Comparison of ENCODE assay signal across 29 cellular contexts in genomic region chr1:218600968-218601367, GRCh38.
A peak's percentile ranks its signal among the peaks of the same experiment; 100 is the strongest.
DNase-seq lines count a peak whose midpoint lies in the region; ATAC-seq and TF ChIP-seq lines count a peak whose summit lies in the region.
"Had no signal": no experiment of that assay in that cellular context is flagged by ENCODE, and none has a peak within 500 bp of the region (broad histone marks: within the 10 kb centered on the region; RNA-seq: fewer than 3 reads in every experiment).

No MANE protein-coding gene starts in this region.

- CTCF ChIA-PET in PC-3 (lab: Charles Lee): no interaction called here

- BruUV-seq in PC-3 (replicated peaks; lab: Mats Ljungman, UMichigan): no TSS peak

- H3K36me3 ChIP-seq in PC-3 (ENCODE audit: low read depth, low read length): no peaks in the 10 kb centered on the region
- H3K36me3 ChIP-seq in trophoblast cell (ENCODE audit: control insufficient read depth in 1 of 2, insufficient read depth in 2 of 2, low read length in 2 of 2): no peaks in the 10 kb centered on the region
- H3K36me3 ChIP-seq in esophagus muscularis mucosa: no peaks in the 10 kb centered on the region
- no peaks in the 10 kb centered on the region for H3K36me3 ChIP-seq in esophagus squamous epithelium
- H3K36me3 ChIP-seq: BE2C, HAP-1, neutrophil, SJCRH30, spleen, upper lobe of right lung had no signal

- POLR2A ChIA-PET in PC-3 (lab: Charles Lee; ENCODE audit: unreplicated experiment): no interaction called here

- no peak overlapping the region for H4K12ac ChIP-seq in trophoblast cell (ENCODE audit: low read depth, low read length)

- H2BK12ac ChIP-seq in trophoblast cell (ENCODE audit: low read length): peak overlapping the region; percentile 36

- H3K18ac ChIP-seq in trophoblast cell (ENCODE audit: low read length): no peak overlapping the region

- H2BK120ac ChIP-seq in trophoblast cell (ENCODE audit: insufficient read depth, low read length, poor library complexity): peak overlapping the region; percentile 92

- no peak for TF ChIP-seq EP300 in esophagus muscularis mucosa (IDR thresholded peaks at IDR 0.05)

- H3K4me2 ChIP-seq in PC-3 (ENCODE audit: low read length) (no peak overlapping the region), trophoblast cell (ENCODE audit: low read length) (no peak overlapping the region)
- H3K4me2 ChIP-seq: PC-9 had no signal

- H3F3A ChIP-seq in PC-3 (ENCODE audit: low read length, unreplicated experiment): no peaks in the 10 kb centered on the region

- H3K79me2 ChIP-seq in PC-3 (ENCODE audit: low read length) (no peaks in the 10 kb centered on the region), trophoblast cell (ENCODE audit: control insufficient read depth, insufficient read depth, low read length, poor library complexity) (no peaks in the 10 kb centered on the region)

- H3K23ac ChIP-seq in trophoblast cell (ENCODE audit: low read length): no peak overlapping the region

- H3K4ac ChIP-seq in trophoblast cell (ENCODE audit: low read depth, low read length): no peak overlapping the region

- H3K9me2 ChIP-seq in PC-3 (replicated peaks; ENCODE audit: low read length): no peaks in the 10 kb centered on the region

- H3K9ac ChIP-seq in PC-3 (ENCODE audit: low read length) (no peak overlapping the region), trophoblast cell (ENCODE audit: low read length) (no peak overlapping the region)

- H2BK5ac ChIP-seq in trophoblast cell (ENCODE audit: low read depth, low read length, poor library complexity): peak overlapping the region; percentile 61

- H3K4me1 ChIP-seq in PC-3 (ENCODE audit: insufficient read depth, low read length) (no peaks in the 10 kb centered on the region), trophoblast cell (ENCODE audit: control insufficient read depth in 1 of 2, insufficient read depth in 2 of 2, low read length in 2 of 2) (no peaks in the 10 kb centered on the region), esophagus muscularis mucosa (no peaks in the 10 kb centered on the region), esophagus squamous epithelium (peaks cover 0 to 12% (median 0%) of the 10 kb centered on the region in 3 donors)
- H3K4me1 ChIP-seq: BE2C, Caco-2, HAP-1, SJCRH30, spleen, upper lobe of right lung had no signal

- intact Hi-C loops in PC-3 (cut with micrococcal nuclease): no loop called here
- intact Hi-C loops in esophagus muscularis mucosa (cut with DNase I): no loop called here
- intact Hi-C loops in esophagus squamous epithelium (cut with DNase I): no loop called here

- peak overlapping the region; percentile 10; the same call in 1 of the 2 replicates for H2AFZ ChIP-seq in PC-3 (ENCODE audit: low read length)
- H2AFZ ChIP-seq in trophoblast cell (ENCODE audit: insufficient read depth, low read length, poor library complexity): no peak overlapping the region
- H2AFZ ChIP-seq: PC-9 had no signal

- H3K9me3 ChIP-seq in PC-3 (ENCODE audit: low read length) (no peaks in the 10 kb centered on the region), trophoblast cell (ENCODE audit: insufficient read depth, low read depth, low read length) (no peaks in the 10 kb centered on the region), esophagus muscularis mucosa (no peaks in the 10 kb centered on the region), esophagus squamous epithelium (no peaks in the 10 kb centered on the region)
- H3K9me3 ChIP-seq: BE2C, Caco-2, HAP-1, neutrophil, SJCRH30, upper lobe of right lung had no signal

- TF ChIP-seq CTCF in PC-3 (conservative IDR thresholded peaks at IDR 0.05; ENCODE audit: low read depth, low read length) (no peak), fibroblast of the aortic adventitia (IDR thresholded peaks at IDR 0.05; ENCODE audit: insufficient read depth, low read length) (no peak), esophagus muscularis mucosa (IDR thresholded peaks at IDR 0.05) (no peak), esophagus squamous epithelium (IDR thresholded peaks at IDR 0.05) (no peak)

- peaks cover 6% of the 10 kb centered on the region for H3K79me1 ChIP-seq in trophoblast cell (ENCODE audit: low read length)

- H3K27ac ChIP-seq in PC-3 (ENCODE audit: low read length): no peak overlapping the region
- no peak overlapping the region for H3K27ac ChIP-seq in trophoblast cell (ENCODE audit: low read depth, low read length)
- no peak overlapping the region for H3K27ac ChIP-seq in esophagus muscularis mucosa (replicated peaks in 1 of 4)
- H3K27ac ChIP-seq in esophagus squamous epithelium: peak overlapping the region in 1 of 4 donors; percentile 2
- H3K27ac ChIP-seq: 22Rv1, neutrophil, PC-9, SJCRH30, spleen, upper lobe of right lung had no signal

- H3K27me3 ChIP-seq in PC-3 (ENCODE audit: low read length) (no peaks in the 10 kb centered on the region), trophoblast cell (ENCODE audit: insufficient read depth, low read length) (no peaks in the 10 kb centered on the region), esophagus muscularis mucosa (no peaks in the 10 kb centered on the region), esophagus squamous epithelium (no peaks in the 10 kb centered on the region)
- H3K27me3 ChIP-seq: BE2C, neutrophil, SJCRH30, spleen, upper lobe of right lung had no signal

- H3K4me3 ChIP-seq in PC-3 (ENCODE audit: low read length) (no peak overlapping the region), fibroblast of the aortic adventitia (ENCODE audit: low read depth, low read length) (no peak overlapping the region), trophoblast cell (ENCODE audit: low read depth, low read length) (no peak overlapping the region), esophagus muscularis mucosa (no peak overlapping the region), esophagus squamous epithelium (no peak overlapping the region)
- H3K4me3 ChIP-seq: HAP-1, PC-9, SJCRH30, spleen, upper lobe of right lung had no signal

- ATAC-seq in PC-3: no peak
- no peak for ATAC-seq in HG03521 (IDR thresholded peaks at IDR 0.05; ENCODE audit: unreplicated experiment)
- ATAC-seq: HepG2, left colon, upper lobe of right lung had no signal

- H3K14ac ChIP-seq in trophoblast cell (ENCODE audit: low read length): peak overlapping the region; percentile 28

- no peak overlapping the region for H2AK5ac ChIP-seq in trophoblast cell (ENCODE audit: low read length)

- WGBS in trophoblast cell (ENCODE audit: extremely low coverage, insufficient coverage, insufficient read length): no CpG with 5 or more reads among the region's 3 CpGs
- 88% methylated on average over 3 of the region's 3 CpGs for WGBS in esophagus muscularis mucosa
- 46 to 78% methylated on average over 3 of the region's 3 CpGs for WGBS in esophagus squamous epithelium, 2 donors

- H4K20me1 ChIP-seq in PC-3 (ENCODE audit: low read length): no peaks in the 10 kb centered on the region

- no peak for TF ChIP-seq POLR2A in esophagus muscularis mucosa (IDR thresholded peaks at IDR 0.05; ENCODE audit: low read depth)
- TF ChIP-seq POLR2A in esophagus squamous epithelium (IDR thresholded peaks at IDR 0.05): no peak

- peak overlapping the region; percentile 46 for H4K8ac ChIP-seq in trophoblast cell (ENCODE audit: low read depth, low read length)

- DNase-seq in NCI-H2171 treated with DMSO at 0.1 percent for 48 hours (lab: John Stamatoyannopoulos, UW) (peak; percentile 10), NCI-H2171 (lab: John Stamatoyannopoulos, UW) (no peak), PC-3 (no peak), fibroblast of the aortic adventitia (ENCODE audit: low read depth) (peak; percentile 23), trophoblast cell (peak in 1 of 2 donors; percentile 22), esophagus muscularis mucosa (ENCODE audit: extremely low spot score) (no peak), esophagus squamous epithelium (lab: John Stamatoyannopoulos, UW) (no peak)
- DNase-seq: activated CD4-positive, alpha-beta T cell treated with anti-CD3 and anti-CD28 coated beads, Interleukin-2, amount 50 U/mL, for 4 hours; activated naive CD4-positive, alpha-beta T cell treated with anti-CD3 and anti-CD28 coated beads, Interleukin-2, amount 10 ng/mL, durations not matched to agents 7 days and 5 days; activated T-cell treated with anti-CD3 and anti-CD28 coated beads for 4 hours; anterior cingulate cortex; BE2C; cerebellar nuclear complex; glutamatergic neuron; left colon; NCI-H1436; NCI-H2227 treated with DMSO at 0.1 percent for 48 hours; NCI-H82; retina; SJCRH30; spleen; upper lobe of right lung had no signal

- peak overlapping the region; percentile 89 for H4K91ac ChIP-seq in trophoblast cell (ENCODE audit: low read depth, low read length)

Comparison
In these comparisons a context has a peak if more than half of its experiments do, and no peak if none do; other contexts are left out.
1. DNase-seq: peak in NCI-H2171 treated with DMSO at 0.1 percent for 48 hours (single experiment) and fibroblast of the aortic adventitia (single experiment); none in NCI-H2171 (single experiment), PC-3 (single experiment), esophagus muscularis mucosa (single experiment) and esophagus squamous epithelium (single experiment).